1 cellular context compared by ENCODE assay signal in genomic region chr21:42923553-42924432, GRCh38.
TF ChIP-seq lines count a peak whose summit lies in the region.

No MANE protein-coding gene starts in this region.

TF ChIP-seq in K562, 482 proteins besides CTCF, POLR2A, EP300 and RAD21 (continues in another document):
- TF ChIP-seq SOX6 (IDR thresholded peaks at IDR 0.05) (peak; percentile 75), ARNT (IDR thresholded peaks at IDR 0.05) (peak; percentile 91 to 96), ASH1L (IDR thresholded peaks at IDR 0.05; ENCODE audit: borderline replicate concordance, low read depth, partially characterized antibody) (peak; percentile 84), ATF3 (IDR thresholded peaks at IDR 0.05) (no peak; the same call in 1 of the 2 replicates), ATF3 (CRISPR knock-in tag; conservative IDR thresholded peaks at IDR 0.05) (no peak), PHTF2 (CRISPR knock-in tag; IDR thresholded peaks at IDR 0.05) (no peak), SUPT5H (IDR thresholded peaks at IDR 0.05) (peak; percentile 84), HLTF (IDR thresholded peaks at IDR 0.05) (peak; percentile 98), NEUROD1 (IDR thresholded peaks at IDR 0.05; ENCODE audit: borderline replicate concordance, low read depth, low read length, partially characterized antibody) (peak; percentile 47), NR2C1 (IDR thresholded peaks at IDR 0.05) (peak; percentile 78), NR2C1 (tag; IDR thresholded peaks at IDR 0.05) (peak; percentile 58), ZNF695 (CRISPR knock-in tag; IDR thresholded peaks at IDR 0.05) (no peak), ARHGAP35 (IDR thresholded peaks at IDR 0.05; ENCODE audit: partially characterized antibody) (peak; percentile 70), PPARD (CRISPR knock-in tag; IDR thresholded peaks at IDR 0.05) (no peak), ZNF318 (IDR thresholded peaks at IDR 0.05; ENCODE audit: borderline replicate concordance in 1 of 2, low read depth in 1 of 2) (peak in 1 of 2 experiments; percentile 48; a peak in 1 of 4 replicates), CCAR2 (IDR thresholded peaks at IDR 0.05; ENCODE audit: low read depth, low read length) (no peak), PKNOX1 (IDR thresholded peaks at IDR 0.05) (peak; percentile 84), PRDM10 (IDR thresholded peaks at IDR 0.05; ENCODE audit: partially characterized antibody) (peak; percentile 74), NRF1 (conservative IDR thresholded peaks at IDR 0.05 in 1 of 2, IDR thresholded peaks at IDR 0.05 in 1 of 2) (peak; percentile 28 to 41; a peak in 3 of 4 replicates), HNRNPLL (IDR thresholded peaks at IDR 0.05; ENCODE audit: low read depth, low read length, poor library complexity, severe bottlenecking) (peak; percentile 35), ZNF655 (CRISPR knock-in tag; IDR thresholded peaks at IDR 0.05) (no peak), HDGF (IDR thresholded peaks at IDR 0.05) (peak; percentile 99), XRCC5 (IDR thresholded peaks at IDR 0.05; ENCODE audit: low read depth, low read length) (peak; percentile 88), RCOR1 (IDR thresholded peaks at IDR 0.05; ENCODE audit: borderline replicate concordance in 1 of 2, low read depth in 2 of 2, low read length in 2 of 2) (peak in 1 of 2 experiments; percentile 87), TBP (optimal IDR thresholded peaks at IDR 0.05; ENCODE audit: low read depth, low read length) (peak; percentile 49), CBX3 (IDR thresholded peaks at IDR 0.05; ENCODE audit: borderline replicate concordance in 1 of 2, low read length in 2 of 2) (peak in 1 of 2 experiments; percentile 81; a peak in 1 of 3 replicates), NCOR1 (IDR thresholded peaks at IDR 0.05) (peak; percentile 76), MYC (IDR thresholded peaks at IDR 0.05; ENCODE audit: low read depth, low read length) (peak; percentile 89), MYC (CRISPR knock-in tag; IDR thresholded peaks at IDR 0.05; ENCODE audit: borderline replicate concordance, low read depth) (no peak), ARID2 (IDR thresholded peaks at IDR 0.05) (peak; percentile 96), GABPB1 (CRISPR knock-in tag; IDR thresholded peaks at IDR 0.05) (peak; percentile 92), LEF1 (IDR thresholded peaks at IDR 0.05) (peak; percentile 89), NCOA4 (IDR thresholded peaks at IDR 0.05; ENCODE audit: partially characterized antibody) (peak; percentile 68), FOXM1 (IDR thresholded peaks at IDR 0.05; ENCODE audit: low read depth) (peak; percentile 67), FOXM1 (CRISPR knock-in tag; IDR thresholded peaks at IDR 0.05; ENCODE audit: low read depth) (no peak), STAG1 (CRISPR knock-in tag; IDR thresholded peaks at IDR 0.05; ENCODE audit: borderline replicate concordance) (peak; percentile 35; the same call in 1 of the 2 replicates), ZNF785 (CRISPR knock-in tag; IDR thresholded peaks at IDR 0.05) (no peak), CTBP1 (IDR thresholded peaks at IDR 0.05; ENCODE audit: borderline replicate concordance) (peak; percentile 80), PHB2 (IDR thresholded peaks at IDR 0.05; ENCODE audit: low read depth) (peak; percentile 80), TARDBP (IDR thresholded peaks at IDR 0.05) (peak; percentile 67; the same call in 1 of the 2 replicates), MEIS2 (IDR thresholded peaks at IDR 0.05; ENCODE audit: partially characterized antibody) (peak; percentile 36), ARID1B (IDR thresholded peaks at IDR 0.05) (peak; percentile 88), ID3 (CRISPR knock-in tag; IDR thresholded peaks at IDR 0.05) (no peak), ID3 (tag; IDR thresholded peaks at IDR 0.05) (peak; percentile 76), ZNF41 (CRISPR knock-in tag; conservative IDR thresholded peaks at IDR 0.05) (no peak)
- TF ChIP-seq, protein P1, sequence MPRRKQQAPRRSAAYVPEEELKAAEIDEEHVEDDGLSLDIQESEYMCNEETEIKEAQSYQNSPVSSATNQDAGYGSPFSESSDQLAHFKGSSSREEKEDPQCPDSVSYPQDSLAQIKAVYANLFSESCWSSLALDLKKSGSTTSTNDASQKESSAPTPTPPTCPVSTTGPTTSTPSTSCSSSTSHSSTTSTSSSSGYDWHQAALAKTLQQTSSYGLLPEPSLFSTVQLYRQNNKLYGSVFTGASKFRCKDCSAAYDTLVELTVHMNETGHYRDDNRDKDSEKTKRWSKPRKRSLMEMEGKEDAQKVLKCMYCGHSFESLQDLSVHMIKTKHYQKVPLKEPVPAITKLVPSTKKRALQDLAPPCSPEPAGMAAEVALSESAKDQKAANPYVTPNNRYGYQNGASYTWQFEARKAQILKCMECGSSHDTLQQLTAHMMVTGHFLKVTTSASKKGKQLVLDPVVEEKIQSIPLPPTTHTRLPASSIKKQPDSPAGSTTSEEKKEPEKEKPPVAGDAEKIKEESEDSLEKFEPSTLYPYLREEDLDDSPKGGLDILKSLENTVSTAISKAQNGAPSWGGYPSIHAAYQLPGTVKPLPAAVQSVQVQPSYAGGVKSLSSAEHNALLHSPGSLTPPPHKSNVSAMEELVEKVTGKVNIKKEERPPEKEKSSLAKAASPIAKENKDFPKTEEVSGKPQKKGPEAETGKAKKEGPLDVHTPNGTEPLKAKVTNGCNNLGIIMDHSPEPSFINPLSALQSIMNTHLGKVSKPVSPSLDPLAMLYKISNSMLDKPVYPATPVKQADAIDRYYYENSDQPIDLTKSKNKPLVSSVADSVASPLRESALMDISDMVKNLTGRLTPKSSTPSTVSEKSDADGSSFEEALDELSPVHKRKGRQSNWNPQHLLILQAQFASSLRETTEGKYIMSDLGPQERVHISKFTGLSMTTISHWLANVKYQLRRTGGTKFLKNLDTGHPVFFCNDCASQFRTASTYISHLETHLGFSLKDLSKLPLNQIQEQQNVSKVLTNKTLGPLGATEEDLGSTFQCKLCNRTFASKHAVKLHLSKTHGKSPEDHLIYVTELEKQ (CRISPR knock-in tag; IDR thresholded peaks at IDR 0.05) = no peak
- TF ChIP-seq, protein P2, sequence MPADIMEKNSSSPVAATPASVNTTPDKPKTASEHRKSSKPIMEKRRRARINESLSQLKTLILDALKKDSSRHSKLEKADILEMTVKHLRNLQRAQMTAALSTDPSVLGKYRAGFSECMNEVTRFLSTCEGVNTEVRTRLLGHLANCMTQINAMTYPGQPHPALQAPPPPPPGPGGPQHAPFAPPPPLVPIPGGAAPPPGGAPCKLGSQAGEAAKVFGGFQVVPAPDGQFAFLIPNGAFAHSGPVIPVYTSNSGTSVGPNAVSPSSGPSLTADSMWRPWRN (IDR thresholded peaks at IDR 0.05; ENCODE audit: low read depth) = 0 out of 2 replicates have a peak, but pooled peaks have one; percentile 35
